ENCODE assay signal across 9 cellular contexts in the genomic region with DNA sequence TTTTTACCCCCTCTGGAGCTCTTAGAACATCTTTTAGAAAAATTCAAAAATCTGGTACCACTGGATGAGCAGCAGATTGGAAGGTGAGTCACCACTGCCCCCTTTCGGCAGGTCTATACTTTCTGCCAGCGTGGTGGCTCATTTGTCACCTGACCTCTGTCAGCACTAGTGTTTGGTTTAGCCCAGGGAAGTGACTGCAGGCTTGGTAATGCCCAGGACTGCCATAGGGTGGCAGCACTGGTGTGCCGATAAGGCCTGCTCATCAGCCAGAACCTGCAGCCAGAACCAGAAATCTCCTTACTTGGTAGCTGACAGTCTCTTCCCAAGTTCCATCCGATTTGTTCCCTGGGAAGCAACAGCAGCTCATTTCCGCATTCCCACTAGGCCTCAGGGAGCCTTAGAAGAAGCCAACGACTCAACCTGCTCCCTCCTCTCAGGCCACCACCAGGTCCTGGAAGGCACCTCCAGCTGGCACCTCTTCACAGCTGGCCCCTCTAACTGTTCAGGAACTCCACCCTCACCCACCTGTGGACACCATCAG. TPM values are rescaled to one million over a fixed set of nuclear protein-coding genes. Genes with fewer than 3 reads are reported as not detected.
A peak's percentile ranks its signal among the peaks of the same experiment; 100 is the strongest.
DNase-seq lines count a peak whose midpoint lies in the region; ATAC-seq, FAIRE-seq and TF ChIP-seq lines count a peak whose summit lies in the region.
"Had no signal": no experiment of that assay in that cellular context is flagged by ENCODE, and none has a peak within 500 bp of the region (broad histone marks: within the 10 kb centered on the region; RNA-seq: fewer than 3 reads in every experiment).

No MANE protein-coding gene starts in this region.

- H3K36me3 ChIP-seq in colonic mucosa (peaks cover 7% of the 10 kb centered on the region), HepG2 (replicated peaks in 1 of 2; ENCODE audit: control insufficient read depth in 1 of 2, insufficient read depth in 2 of 2, low read length in 2 of 2) (peaks cover 9 to 20% of the 10 kb centered on the region in 2 experiments)

- no peak overlapping the region for H3K4me3 ChIP-seq in colonic mucosa
- no peak overlapping the region for H3K4me3 ChIP-seq in HepG2 (replicated peaks in 1 of 3; ENCODE audit: insufficient read depth in 1 of 3, low read depth in 2 of 3, low read length in 3 of 3)

- TF ChIP-seq POLR2A in HepG2 (IDR thresholded peaks at IDR 0.05; ENCODE audit: insufficient read depth in 1 of 2, low read depth in 2 of 2, low read length in 2 of 2) = no peak

- peak; percentile 92 for ATAC-seq in GM19395 (IDR thresholded peaks at IDR 0.05; ENCODE audit: unreplicated experiment)
- ATAC-seq in HG03469 (IDR thresholded peaks at IDR 0.05; ENCODE audit: unreplicated experiment) = peak; percentile 69
- ATAC-seq in activated CD4-positive, alpha-beta T cell treated with anti-CD3 and anti-CD28 coated beads for 36 hours = peak; percentile 100
- peak; percentile 98 for ATAC-seq in HepG2

- TF ChIP-seq CTCF in CD14-positive monocyte (IDR thresholded peaks at IDR 0.05) (peak; percentile 96), colonic mucosa (IDR thresholded peaks at IDR 0.05) (peak; percentile 95), HepG2 (CRISPR knock-in tag; IDR thresholded peaks at IDR 0.05) (peak; percentile 99)

- BruUV-seq in HepG2 (replicated peaks; lab: Mats Ljungman, UMichigan) = no TSS peak

- no peaks in the 10 kb centered on the region; the same call in 1 of the 2 replicates for H4K20me1 ChIP-seq in HepG2 (ENCODE audit: insufficient read depth, low read length)

- in situ Hi-C loops in HepG2 (cut with HindIII; ENCODE audit: extremely low pct_ligation_motif_present, low pct_unique_long_range_greater_than_20kb) = loop anchor here (5.0 kb wide), 1 partner anchor 65 kb away; no protein-coding TSS in a partner anchor

- H3K36me3 Mint-ChIP-seq in CD14-positive monocyte = peaks cover 62 to 74% of the 10 kb centered on the region in 2 donors
- H3K36me3 Mint-ChIP-seq in activated CD4-positive, alpha-beta T cell treated with anti-CD3 and anti-CD28 coated beads for 36 hours (ENCODE audit: low read depth) = peaks cover 39% of the 10 kb centered on the region

- H3K4me3 Mint-ChIP-seq in CD14-positive monocyte = no peak overlapping the region
- H3K4me3 Mint-ChIP-seq in activated CD4-positive, alpha-beta T cell treated with anti-CD3 and anti-CD28 coated beads for 36 hours = no peak overlapping the region

- no peaks in the 10 kb centered on the region for H3K27me3 ChIP-seq in colonic mucosa
- H3K27me3 ChIP-seq in HepG2 (ENCODE audit: control insufficient read depth in 1 of 2, insufficient read depth in 2 of 2, low read length in 2 of 2) = no peaks in the 10 kb centered on the region

- peaks cover 0 to 3% (median 0%) of the 10 kb centered on the region in 3 donors for H3K27me3 Mint-ChIP-seq in CD14-positive monocyte (ENCODE audit: low read depth in 3 of 3)
- H3K27me3 Mint-ChIP-seq in activated CD4-positive, alpha-beta T cell treated with anti-CD3 and anti-CD28 coated beads for 36 hours = no peaks in the 10 kb centered on the region

- peaks cover 10% of the 10 kb centered on the region for H3K79me2 ChIP-seq in HepG2 (ENCODE audit: insufficient read depth, low read length)

- H3K27ac ChIP-seq in colonic mucosa (no peak overlapping the region), HepG2 (ENCODE audit: extremely low read length, insufficient read depth, low read length) (no peak overlapping the region)

- peaks cover under 1% of the 10 kb centered on the region for H3K4me1 ChIP-seq in colonic mucosa
- peaks cover 7% of the 10 kb centered on the region for H3K4me1 ChIP-seq in HepG2 (ENCODE audit: insufficient read depth, low read length)

- no peaks in the 10 kb centered on the region for H3K9me3 ChIP-seq in colonic mucosa
- no peaks in the 10 kb centered on the region for H3K9me3 ChIP-seq in HepG2 (ENCODE audit: low read length)

- H2AFZ ChIP-seq in HepG2 (ENCODE audit: low read length) = no peak overlapping the region

- WGBS in HepG2 (ENCODE audit: low lambda C conversion rate) = 6% methylated on average over 3 of the region's 6 CpGs

- DNase-seq in CD14-positive monocyte (ENCODE audit: low spot score) = peak; percentile 89
- DNase-seq in NCI-H524 (lab: John Stamatoyannopoulos, UW) = peak; percentile 87 to 93
- peak; percentile 95 for DNase-seq in activated CD4-positive, alpha-beta T cell treated with anti-CD3 and anti-CD28 coated beads for 36 hours
- DNase-seq in colonic mucosa = peak; percentile 93
- DNase-seq in HepG2 (ENCODE audit: low spot score) = peak; percentile 92
- peak; percentile 89 for DNase-seq in stimulated activated CD4-positive, alpha-beta T cell treated with anti-CD3 and anti-CD28 coated beads, Interleukin-4, amount 100 ng/mL, for 1 hour

- TF ChIP-seq EP300 in HepG2 (IDR thresholded peaks at IDR 0.05; ENCODE audit: low read depth in 2 of 2, low read length in 2 of 2) (no peak), HepG2 (CRISPR knock-in tag; IDR thresholded peaks at IDR 0.05; ENCODE audit: borderline replicate concordance) (no peak)

- peaks cover 10% of the 10 kb centered on the region for H3K4me1 Mint-ChIP-seq in CD14-positive monocyte
- peaks cover 17% of the 10 kb centered on the region for H3K4me1 Mint-ChIP-seq in activated CD4-positive, alpha-beta T cell treated with anti-CD3 and anti-CD28 coated beads for 36 hours

- H3K9me3 Mint-ChIP-seq in CD14-positive monocyte = peaks cover 0 to 4% (median 0%) of the 10 kb centered on the region in 7 donors
- H3K9me3 Mint-ChIP-seq in activated CD4-positive, alpha-beta T cell treated with anti-CD3 and anti-CD28 coated beads for 36 hours (ENCODE audit: low read depth) = no peaks in the 10 kb centered on the region

- H3K27ac Mint-ChIP-seq in CD14-positive monocyte = peak overlapping the region in 3 of 7 donors; percentile 26 to 55 (median 36)
- H3K27ac Mint-ChIP-seq in activated CD4-positive, alpha-beta T cell treated with anti-CD3 and anti-CD28 coated beads for 36 hours = peak overlapping the region; percentile 34

- FAIRE-seq in HepG2 (lab: Jason Lieb, UNC) = peak; percentile 98

- peak; percentile 83 for TF ChIP-seq RAD21 in HepG2 (CRISPR knock-in tag; IDR thresholded peaks at IDR 0.05)

- POLR2A ChIA-PET in activated CD4-positive, alpha-beta T cell treated with anti-CD3 and anti-CD28 coated beads for 36 hours (lab: Charles Lee) = interaction anchor here (0.8 kb wide), 1 partner anchor 66 kb away, joined by 3 read pairs; no protein-coding TSS in a partner anchor
- POLR2A ChIA-PET in HepG2 (lab: Yijun Ruan, JAX) = interaction anchor here (1.0 to 1.3 kb wide), 3 partner anchors 8 to 340 kb away, joined by 3 to 5 read pairs (median 3); a partner anchor contains a TSS

- intact Hi-C loops in CD14-positive monocyte (cut with micrococcal nuclease) = loop anchor here (2.0 to 10.0 kb wide), 2 partner anchors 66 to 182 kb away; a partner anchor contains a TSS
- intact Hi-C loops in activated CD4-positive, alpha-beta T cell treated with anti-CD3 and anti-CD28 coated beads for 36 hours (cut with DNase I, micrococcal nuclease) = loop anchor here (1.0 to 10.0 kb wide), 7 partner anchors 14 to 920 kb away; a partner anchor contains a TSS
- intact Hi-C loops in colonic mucosa (cut with DNase I) = loop anchor here (2.0 kb wide), 1 partner anchor 66 kb away; no protein-coding TSS in a partner anchor
- intact Hi-C loops in HepG2 (cut with micrococcal nuclease; ENCODE audit: unreplicated experiment) = loop anchor here (1.0 to 2.0 kb wide), 2 partner anchors 14 to 66 kb away; no protein-coding TSS in a partner anchor

- H3K4me2 ChIP-seq in HepG2 (ENCODE audit: low read depth, low read length) = no peak overlapping the region

- CTCF ChIA-PET in activated CD4-positive, alpha-beta T cell treated with anti-CD3 and anti-CD28 coated beads for 36 hours (lab: Charles Lee) = interaction anchor here (0.6 to 3.3 kb wide), 23 partner anchors 9 to 1094 kb away, joined by 3 to 50 read pairs (median 5); a partner anchor contains a TSS
- CTCF ChIA-PET in HepG2 (lab: Yijun Ruan, JAX; ENCODE audit: low intra/inter-chr PET ratio, low total read pairs) = interaction anchor here (1.2 to 4.1 kb wide), 4 partner anchors 14 to 65 kb away, joined by 4 to 81 read pairs (median 12); no protein-coding TSS in a partner anchor

- H3K9ac ChIP-seq in colonic mucosa (ENCODE audit: low read depth in 2 of 2, low read length in 2 of 2) (no peak overlapping the region), HepG2 (ENCODE audit: insufficient read depth, low read depth, low read length) (no peak overlapping the region)

RNA-seq across cellular contexts. Expression of a gene that starts 6.8 kb away (rescaled TPM):
- polyA plus RNA-seq in CD14-positive monocyte (100 to 1,000 TPM in 1 of 2 donors, 10 to 100 TPM in 1; 93.7 to 121 TPM), HepG2 (2011; rRNA removed) (20.1 and 22.2 TPM in 2 replicates)
- 10 to 100 TPM; 42.4 to 45.0 TPM for total RNA-seq in activated CD4-positive, alpha-beta T cell treated with anti-CD3 and anti-CD28 coated beads for 36 hours
- total RNA-seq in colonic mucosa (10 to 100 TPM; 49.6 to 55.2 TPM), HepG2 (2016; rRNA removed; fragmentation: Illumina TruSeq; extraction: Trizol) (41.3 and 42.9 TPM in 2 replicates)
- 15.1 and 27.5 TPM in 2 replicates for total RNA-seq in HepG2 (2016; cell fraction: cytosol; rRNA removed; fragmentation: Illumina TruSeq; extraction: Trizol; ENCODE audit: low read depth)
- total RNA-seq in HepG2 (2016; cell fraction: insoluble cytoplasmic fraction; rRNA removed; fragmentation: Illumina TruSeq; extraction: Trizol) = 40.6 and 42.9 TPM in 2 replicates
- 42.0 and 47.5 TPM in 2 replicates for total RNA-seq in HepG2 (2016; cell fraction: membrane; rRNA removed; fragmentation: Illumina TruSeq; extraction: Trizol)
- 23.9 and 25.7 TPM in 2 replicates for total RNA-seq in HepG2 (2016; cell fraction: nucleus; rRNA removed; fragmentation: Illumina TruSeq; extraction: Trizol)
- 29.6 and 31.2 TPM in 2 replicates for polyA plus RNA-seq in HepG2 (2011; cell fraction: cytosol; rRNA removed)
- 12.6 and 15.2 TPM in 2 replicates for polyA plus RNA-seq in HepG2 (2011; cell fraction: nucleus; rRNA removed)
- polyA plus RNA-seq in HepG2 (2012) = 17.0 and 17.5 TPM in 2 replicates
- polyA plus RNA-seq in HepG2 (2016; cell fraction: cytosol; fragmentation: Illumina TruSeq; extraction: Trizol; ENCODE audit: low read depth) = 24.1 and 40.1 TPM in 2 replicates
- 40.1 and 44.7 TPM in 2 replicates for polyA plus RNA-seq in HepG2 (2016; cell fraction: insoluble cytoplasmic fraction; fragmentation: Illumina TruSeq; extraction: Trizol; ENCODE audit: low read depth)
- 35.5 and 47.5 TPM in 2 replicates for polyA plus RNA-seq in HepG2 (2016; cell fraction: membrane; fragmentation: Illumina TruSeq; extraction: Trizol; ENCODE audit: low read depth)
- 41.8 TPM in 2 replicates for polyA plus RNA-seq in HepG2 (2016; cell fraction: nucleus; fragmentation: Illumina TruSeq; extraction: Trizol; ENCODE audit: insufficient read depth, low read depth)
- 24.8 and 45.0 TPM in 2 replicates for polyA minus RNA-seq in HepG2 (2011; rRNA and poly(A)+ RNA removed; ENCODE audit: low replicate concordance)
- polyA minus RNA-seq in HepG2 (2011; cell fraction: cytosol; rRNA and poly(A)+ RNA removed) = 8.2 and 10.0 TPM in 2 replicates
- 12.9 and 17.4 TPM in 2 replicates for polyA minus RNA-seq in HepG2 (2011; cell fraction: nucleus; rRNA and poly(A)+ RNA removed)

RNA-seq across cellular contexts. Expression of a gene that starts 59.9 kb away (rescaled TPM):
- polyA plus RNA-seq in CD14-positive monocyte (not detected), HepG2 (2011; rRNA removed) (not detected in 2 replicates)
- not detected for total RNA-seq in activated CD4-positive, alpha-beta T cell treated with anti-CD3 and anti-CD28 coated beads for 36 hours
- total RNA-seq in colonic mucosa (1 to 10 TPM; 2.3 to 3.5 TPM), HepG2 (2016; rRNA removed; fragmentation: Illumina TruSeq; extraction: Trizol) (not detected in 2 replicates)
- not detected in 2 replicates for total RNA-seq in HepG2 (2016; cell fraction: cytosol; rRNA removed; fragmentation: Illumina TruSeq; extraction: Trizol; ENCODE audit: low read depth)
- total RNA-seq in HepG2 (2016; cell fraction: insoluble cytoplasmic fraction; rRNA removed; fragmentation: Illumina TruSeq; extraction: Trizol) = not detected in 2 replicates
- not detected in 2 replicates for total RNA-seq in HepG2 (2016; cell fraction: membrane; rRNA removed; fragmentation: Illumina TruSeq; extraction: Trizol)
- not detected in 2 replicates for total RNA-seq in HepG2 (2016; cell fraction: nucleus; rRNA removed; fragmentation: Illumina TruSeq; extraction: Trizol)
- not detected in 2 replicates for polyA plus RNA-seq in HepG2 (2011; cell fraction: cytosol; rRNA removed)
- 0.12 TPM in 1 of 2 replicates, not detected in the other for polyA plus RNA-seq in HepG2 (2011; cell fraction: nucleus; rRNA removed)
- not detected in 2 replicates for polyA plus RNA-seq in HepG2 (2012)
- not detected in 2 replicates for polyA plus RNA-seq in HepG2 (2016; cell fraction: cytosol; fragmentation: Illumina TruSeq; extraction: Trizol; ENCODE audit: low read depth)
- not detected in 2 replicates for polyA plus RNA-seq in HepG2 (2016; cell fraction: insoluble cytoplasmic fraction; fragmentation: Illumina TruSeq; extraction: Trizol; ENCODE audit: low read depth)
- not detected in 2 replicates for polyA plus RNA-seq in HepG2 (2016; cell fraction: membrane; fragmentation: Illumina TruSeq; extraction: Trizol; ENCODE audit: low read depth)
- polyA plus RNA-seq in HepG2 (2016; cell fraction: nucleus; fragmentation: Illumina TruSeq; extraction: Trizol; ENCODE audit: insufficient read depth, low read depth) = not detected in 2 replicates
- polyA minus RNA-seq in HepG2 (2011; rRNA and poly(A)+ RNA removed; ENCODE audit: low replicate concordance) = 0.14 TPM in 1 of 2 replicates, not detected in the other
- polyA minus RNA-seq in HepG2 (2011; cell fraction: cytosol; rRNA and poly(A)+ RNA removed) = not detected in 2 replicates
- polyA minus RNA-seq in HepG2 (2011; cell fraction: nucleus; rRNA and poly(A)+ RNA removed) = not detected in 2 replicates
- total RNA-seq: T-helper 2 cell treated with Interferon-gamma antibody and Interleukin-4, amounts not matched to agents 100 ng/mL and 5 ng/mL, for 36 hours had no signal
